ENCODE assay signal across 8 cellular contexts in the genomic region with DNA sequence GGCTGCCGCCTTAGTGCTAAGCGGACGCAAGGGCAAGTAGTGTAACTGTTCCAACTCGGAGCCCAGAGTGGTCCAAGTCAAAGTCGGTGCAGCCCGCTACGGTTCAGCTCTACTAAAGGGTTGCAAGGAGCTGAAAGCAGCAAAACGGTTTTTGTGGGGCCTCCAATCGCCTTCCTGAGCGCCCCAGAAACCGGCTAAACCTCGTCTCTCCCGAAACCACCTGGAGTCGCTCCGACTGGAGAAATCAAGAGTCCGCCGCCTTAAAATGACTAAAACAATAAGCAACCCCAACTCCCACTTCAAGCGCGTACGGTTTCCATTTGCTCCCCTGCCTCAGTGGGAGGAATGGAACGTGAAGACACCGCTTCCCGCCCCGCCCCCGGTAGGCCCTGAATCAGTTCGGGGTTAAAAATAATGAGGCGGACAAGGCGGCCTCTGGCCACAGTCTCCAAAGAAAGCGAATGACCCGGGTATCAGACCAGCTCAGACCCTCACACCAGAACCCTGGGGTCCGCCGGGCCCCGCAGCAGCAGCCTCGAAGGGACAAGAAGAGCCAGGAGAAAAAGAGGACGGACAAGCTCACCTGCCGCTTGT. TPM values are rescaled to one million over a fixed set of nuclear protein-coding genes. Genes with fewer than 3 reads are reported as not detected.
DNase-seq lines count a peak whose midpoint lies in the region; ATAC-seq and TF ChIP-seq lines count a peak whose summit lies in the region.

No MANE protein-coding gene starts in this region.

- no peaks in the 10 kb centered on the region for H3K27me3 ChIP-seq in liver (ENCODE audit: control insufficient read depth in 4 of 4, insufficient read depth in 4 of 4, low read length in 3 of 4)

- H3K9ac ChIP-seq in SK-N-MC (ENCODE audit: insufficient read length), result peak overlapping the region; percentile 81
- peak overlapping the region; percentile 74 to 76 for H3K9ac ChIP-seq in liver (ENCODE audit: low read depth in 1 of 2, low read length in 2 of 2)

- H3K9me3 Mint-ChIP-seq in central memory CD8-positive, alpha-beta T cell, result no peaks in the 10 kb centered on the region

- peaks cover 22% of the 10 kb centered on the region for H3K36me3 Mint-ChIP-seq in central memory CD8-positive, alpha-beta T cell (ENCODE audit: insufficient read depth)

- peaks cover 5% of the 10 kb centered on the region; the same call in 1 of the 2 replicates for H3K36me3 ChIP-seq in SK-N-MC (ENCODE audit: insufficient read depth, low read length)
- peaks cover 0 to 3% (median 0%) of the 10 kb centered on the region in 4 donors for H3K36me3 ChIP-seq in liver (ENCODE audit: control insufficient read depth in 4 of 4, insufficient read depth in 3 of 4, low read depth in 1 of 4, low read length in 3 of 4)

- peak; percentile 2 for ATAC-seq in HG02678 (IDR thresholded peaks at IDR 0.05; ENCODE audit: unreplicated experiment)
- no peak for ATAC-seq in central memory CD8-positive, alpha-beta T cell (replicated peaks; ENCODE audit: extremely low read depth, poor library complexity, severe bottlenecking)
- no peak for ATAC-seq in GM21576 (IDR thresholded peaks at IDR 0.05; ENCODE audit: unreplicated experiment)
- ATAC-seq in GM18520 (IDR thresholded peaks at IDR 0.05; ENCODE audit: unreplicated experiment), result no peak

- peak overlapping the region; percentile 95 for H3K27ac Mint-ChIP-seq in central memory CD8-positive, alpha-beta T cell (ENCODE audit: low read depth)

- no peak for TF ChIP-seq CTCF in liver (IDR thresholded peaks at IDR 0.05; ENCODE audit: low read depth, low read length, missing input control)

- peaks cover 0 to 20% (median 15%) of the 10 kb centered on the region in 4 donors for H3K4me1 ChIP-seq in liver (ENCODE audit: control insufficient read depth in 4 of 4, insufficient read depth in 4 of 4, low read length in 3 of 4)

- WGBS in liver, result under 1% methylated on average over 36 of the region's 36 CpGs

- peaks cover 34% of the 10 kb centered on the region for H3K4me1 Mint-ChIP-seq in central memory CD8-positive, alpha-beta T cell

- H3K4me3 ChIP-seq in SK-N-MC (peak overlapping the region; percentile 95), liver (ENCODE audit: low read depth in 1 of 3, low read length in 3 of 3) (peak overlapping the region; percentile 81 to 98 (median 95))

- no peak for TF ChIP-seq RAD21 in liver (IDR thresholded peaks at IDR 0.05)

- H3K27ac ChIP-seq in SK-N-MC (no peak overlapping the region), liver (ENCODE audit: low read depth in 1 of 2, low read length in 2 of 2) (peak overlapping the region; percentile 89 to 97)

- no peaks in the 10 kb centered on the region for H3K27me3 Mint-ChIP-seq in central memory CD8-positive, alpha-beta T cell

- peak; percentile 43 for DNase-seq in EH (ENCODE audit: low read depth)
- no peak for DNase-seq in SK-N-MC (ENCODE audit: low read depth, low spot score)
- DNase-seq in central memory CD8-positive, alpha-beta T cell (ENCODE audit: low spot score in 2 of 2), result peak in 1 of 2 donors; percentile 19
- DNase-seq in stimulated activated CD4-positive, alpha-beta T cell treated with anti-CD3 and anti-CD28 coated beads, Interleukin-4, amount 100 ng/mL, for 4 hours, result peak; percentile 46 to 49

- peak overlapping the region; percentile 95 for H3K4me3 Mint-ChIP-seq in central memory CD8-positive, alpha-beta T cell

- H3K9me3 ChIP-seq in SK-N-MC (ENCODE audit: low read depth, low read length) (no peaks in the 10 kb centered on the region), liver (ENCODE audit: control insufficient read depth in 4 of 4, low read length in 3 of 4) (no peaks in the 10 kb centered on the region)

TF ChIP-seq in liver, 16 proteins besides CTCF, POLR2A, EP300 and RAD21:
- TF ChIP-seq FOXA2 (IDR thresholded peaks at IDR 0.05) (no peak), TAF1 (conservative IDR thresholded peaks at IDR 0.05) (peak; percentile 13)

RNA-seq across cellular contexts. Expression of a gene that starts 0.4 kb away (rescaled TPM):
- total RNA-seq in liver, result 10 to 100 TPM; 72.9 to 90.2 TPM
- polyA plus RNA-seq in liver, result 10 to 100 TPM; 56.7 to 69.8 TPM

RNA-seq across cellular contexts. Expression of a gene that starts 32.9 kb away (rescaled TPM):
- 10 to 100 TPM in 1 of 2 donors, 1 to 10 TPM in 1; 8.5 to 10.6 TPM for total RNA-seq in liver
- 1 to 10 TPM; 4.4 to 6.6 TPM for polyA plus RNA-seq in liver

RNA-seq across cellular contexts. Expression of a gene that starts 57.5 kb away (rescaled TPM):
- total RNA-seq in liver, result 1 to 10 TPM in 1 of 2 donors, under 1 TPM in 1; 0.59 to 1.1 TPM
- 1 to 10 TPM; 1.2 to 1.8 TPM for polyA plus RNA-seq in liver
